Comparison of ENCODE assay signal across 12 cellular contexts in genomic region chr22:18570509-18571246, GRCh38. TPM values are rescaled to one million over a fixed set of nuclear protein-coding genes. Genes with fewer than 3 reads are reported as not detected.
"Had no signal": no experiment of that assay in that cellular context is flagged by ENCODE, and none has a peak within 500 bp of the region (broad histone marks: within the 10 kb centered on the region; RNA-seq: fewer than 3 reads in every experiment).

No MANE protein-coding gene starts in this region.

RNA-seq across cellular contexts. Expression of gene TMEM191B, which starts 43.1 kb away (rescaled TPM):
- total RNA-seq: T-helper 2 cell treated with Interferon-gamma antibody and Interleukin-4, amounts not matched to agents 100 ng/mL and 5 ng/mL, for 36 hours had no signal

RNA-seq across cellular contexts. Expression of gene GGTLC3, which starts 52.7 kb away (rescaled TPM):
- total RNA-seq: activated B cell treated with CpG ODN at 0.5 μM for 24 hours; activated CD8-positive, alpha-beta T cell treated with anti-CD3 and anti-CD28 coated beads for 36 hours; activated T-cell treated with anti-CD3 and anti-CD28 coated beads, Interleukin-2, amount 50 U/mL, for 4 hours; activated T-helper 17 cell treated with anti-CD3 and anti-CD28 coated beads, Interleukin-2, amount 50 U/mL, for 72 hours; astrocyte; dermis blood vessel endothelial cell; esophagus muscularis mucosa; foreskin keratinocyte; gastrocnemius medialis; T-cell; T-helper 2 cell treated with Interferon-gamma antibody and Interleukin-4, amounts not matched to agents 100 ng/mL and 5 ng/mL, for 36 hours had no signal
- polyA plus RNA-seq: adipose tissue, foreskin keratinocyte had no signal
